ENCODE assay signal across 22 cellular contexts in the genomic region with DNA sequence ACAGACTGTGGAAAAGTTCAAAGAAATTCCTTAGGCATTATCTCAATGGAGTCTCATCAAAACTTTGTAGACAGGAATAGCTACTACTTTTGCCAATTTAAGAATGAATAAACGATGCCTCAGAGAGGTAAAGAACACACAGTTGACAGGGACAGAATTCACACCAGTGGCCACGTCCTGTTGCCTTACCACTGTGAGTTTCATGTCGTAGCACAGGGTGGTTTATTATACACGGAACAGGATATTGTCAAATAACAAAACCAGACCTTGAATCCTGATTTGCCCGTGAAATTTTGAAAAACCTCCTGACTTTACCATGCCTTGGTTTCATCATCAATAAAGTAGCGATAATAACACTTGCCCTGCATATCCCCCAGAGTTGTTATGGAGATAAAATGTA.
DNase-seq lines count a peak whose midpoint lies in the region; ATAC-seq and TF ChIP-seq lines count a peak whose summit lies in the region.
"Had no signal": no experiment of that assay in that cellular context is flagged by ENCODE, and none has a peak within 500 bp of the region (broad histone marks: within the 10 kb centered on the region; RNA-seq: fewer than 3 reads in every experiment).

No MANE protein-coding gene starts in this region.

- intact Hi-C loops in activated CD4-positive, alpha-beta memory T cell treated with anti-CD3 and anti-CD28 coated beads for 36 hours (cut with micrococcal nuclease): no loop called here
- intact Hi-C loops in natural killer cell (cut with micrococcal nuclease) (no loop called here), Calu3 (cut with micrococcal nuclease; ENCODE audit: unreplicated experiment) (no loop called here)

- H3K9me2 ChIP-seq in GM23338 (ENCODE audit: insufficient read depth): peaks cover 4% of the 10 kb centered on the region; the same call in 1 of the 2 replicates

- TF ChIP-seq CTCF in GM23338 (conservative IDR thresholded peaks at IDR 0.05; ENCODE audit: low read depth in 2 of 2) (no peak), natural killer cell (IDR thresholded peaks at IDR 0.05) (no peak), mesothelial cell of epicardium (IDR thresholded peaks at IDR 0.05; ENCODE audit: unreplicated experiment) (no peak), Calu3 (IDR thresholded peaks at IDR 0.05; ENCODE audit: unreplicated experiment) (no peak)

- peaks cover 28% of the 10 kb centered on the region for H3K4me1 ChIP-seq in GM23338 (ENCODE audit: insufficient read depth)

- no peaks in the 10 kb centered on the region for H3K27me3 ChIP-seq in GM23338 (ENCODE audit: insufficient read depth)

- peaks cover 2% of the 10 kb centered on the region for H3K4me1 Mint-ChIP-seq in activated CD4-positive, alpha-beta memory T cell treated with anti-CD3 and anti-CD28 coated beads, Interleukin-2, amount 10 ng/mL, durations not matched to agents 7 days and 5 days
- H3K4me1 Mint-ChIP-seq in activated CD4-positive, alpha-beta memory T cell treated with anti-CD3 and anti-CD28 coated beads for 36 hours (ENCODE audit: low read depth): no peaks in the 10 kb centered on the region
- H3K4me1 Mint-ChIP-seq in GM23338 (peaks cover 20% of the 10 kb centered on the region), natural killer cell (peaks cover 11 to 12% of the 10 kb centered on the region in 2 donors), mesothelial cell of epicardium (no peaks in the 10 kb centered on the region), Calu3 (ENCODE audit: low read depth, unreplicated experiment) (no peaks in the 10 kb centered on the region)
- peaks cover 8% of the 10 kb centered on the region for H3K4me1 Mint-ChIP-seq in activated naive CD8-positive, alpha-beta T cell treated with anti-CD3 and anti-CD28 coated beads, Interleukin-2, amount 10 ng/mL, durations not matched to agents 7 days and 5 days

- no TSS peak for BruUV-seq in Calu3 (replicated peaks; lab: Mats Ljungman, UMichigan)

- no peaks in the 10 kb centered on the region for H3K36me3 ChIP-seq in GM23338 (ENCODE audit: insufficient read depth)

- H3F3A ChIP-seq in GM23338 (replicated peaks; ENCODE audit: low read depth): no peaks in the 10 kb centered on the region

- peaks cover 3% of the 10 kb centered on the region for H3K9me3 Mint-ChIP-seq in activated CD4-positive, alpha-beta memory T cell treated with anti-CD3 and anti-CD28 coated beads, Interleukin-2, amount 10 ng/mL, durations not matched to agents 7 days and 5 days
- H3K9me3 Mint-ChIP-seq in activated CD4-positive, alpha-beta memory T cell treated with anti-CD3 and anti-CD28 coated beads for 36 hours: no peaks in the 10 kb centered on the region
- H3K9me3 Mint-ChIP-seq in GM23338 (peaks cover 5% of the 10 kb centered on the region), natural killer cell (no peaks in the 10 kb centered on the region), mesothelial cell of epicardium (peaks cover 3% of the 10 kb centered on the region), Calu3 (ENCODE audit: low read depth, unreplicated experiment) (peaks cover 2% of the 10 kb centered on the region)
- H3K9me3 Mint-ChIP-seq in activated naive CD8-positive, alpha-beta T cell treated with anti-CD3 and anti-CD28 coated beads, Interleukin-2, amount 10 ng/mL, durations not matched to agents 7 days and 5 days: peaks cover 14% of the 10 kb centered on the region

- H3K4me2 ChIP-seq in GM23338: no peak overlapping the region

- H3K4me3 Mint-ChIP-seq in activated CD4-positive, alpha-beta memory T cell treated with anti-CD3 and anti-CD28 coated beads, Interleukin-2, amount 10 ng/mL, durations not matched to agents 7 days and 5 days: no peak overlapping the region
- H3K4me3 Mint-ChIP-seq in activated CD4-positive, alpha-beta memory T cell treated with anti-CD3 and anti-CD28 coated beads for 36 hours: no peak overlapping the region
- H3K4me3 Mint-ChIP-seq in GM23338 (no peak overlapping the region), natural killer cell (no peak overlapping the region), mesothelial cell of epicardium (no peak overlapping the region), Calu3 (ENCODE audit: low read depth, unreplicated experiment) (no peak overlapping the region)
- peak overlapping the region; percentile 19 for H3K4me3 Mint-ChIP-seq in activated naive CD8-positive, alpha-beta T cell treated with anti-CD3 and anti-CD28 coated beads, Interleukin-2, amount 10 ng/mL, durations not matched to agents 7 days and 5 days
- H3K4me3 Mint-ChIP-seq: B cell, CD14-positive monocyte had no signal

- CTCF ChIA-PET in activated CD4-positive, alpha-beta memory T cell treated with anti-CD3 and anti-CD28 coated beads, Interleukin-2, amount 10 ng/mL, durations not matched to agents 7 days and 5 days (lab: Charles Lee): no interaction called here
- CTCF ChIA-PET in activated CD4-positive, alpha-beta memory T cell treated with anti-CD3 and anti-CD28 coated beads for 36 hours (lab: Charles Lee): no interaction called here
- CTCF ChIA-PET in Calu3 (lab: Charles Lee): no interaction called here

- POLR2A ChIA-PET in activated CD4-positive, alpha-beta memory T cell treated with anti-CD3 and anti-CD28 coated beads, Interleukin-2, amount 10 ng/mL, durations not matched to agents 7 days and 5 days (lab: Charles Lee): no interaction called here
- POLR2A ChIA-PET in activated CD4-positive, alpha-beta memory T cell treated with anti-CD3 and anti-CD28 coated beads for 36 hours (lab: Charles Lee): no interaction called here
- POLR2A ChIA-PET in activated naive CD8-positive, alpha-beta T cell treated with anti-CD3 and anti-CD28 coated beads, Interleukin-2, amount 10 ng/mL, durations not matched to agents 7 days and 5 days (lab: Charles Lee): no interaction called here

- DNase-seq in activated CD4-positive, alpha-beta memory T cell treated with anti-CD3 and anti-CD28 coated beads, Interleukin-2, amount 10 ng/mL, durations not matched to agents 7 days and 5 days: peak; percentile 29
- no peak for DNase-seq in activated CD4-positive, alpha-beta memory T cell treated with anti-CD3 and anti-CD28 coated beads for 36 hours
- DNase-seq in GM23338 (ENCODE audit: low spot score) (no peak), natural killer cell (no peak), mesothelial cell of epicardium (ENCODE audit: low spot score in 2 of 2, unreplicated experiment in 2 of 2) (no peak), Calu3 (no peak)
- DNase-seq in activated naive CD8-positive, alpha-beta T cell treated with anti-CD3 and anti-CD28 coated beads, Interleukin-2, amount 10 ng/mL, durations not matched to agents 7 days and 5 days: peak; percentile 35
- DNase-seq: DMS53; EL; GF-D8; IMR-90; MV-4-11; NCI-H1105 treated with DMSO at 0.1 percent for 48 hours; NCI-H2029 treated with DMSO at 0.1 percent for 48 hours; NCI-H226; NCI-H524; NCI-H774; NK-92 treated with Interleukin-12 subunit alpha and Interleukin-12 subunit beta, amount 100 ng/mL, for 24 hours; SIG-M5 had no signal

- H3K27ac Mint-ChIP-seq in activated CD4-positive, alpha-beta memory T cell treated with anti-CD3 and anti-CD28 coated beads, Interleukin-2, amount 10 ng/mL, durations not matched to agents 7 days and 5 days: peak overlapping the region; percentile 24
- no peak overlapping the region for H3K27ac Mint-ChIP-seq in activated CD4-positive, alpha-beta memory T cell treated with anti-CD3 and anti-CD28 coated beads for 36 hours
- H3K27ac Mint-ChIP-seq in GM23338 (no peak overlapping the region), natural killer cell (peak overlapping the region; percentile 15 to 31), mesothelial cell of epicardium (no peak overlapping the region), Calu3 (ENCODE audit: unreplicated experiment) (no peak overlapping the region)
- peak overlapping the region; percentile 87 for H3K27ac Mint-ChIP-seq in activated naive CD8-positive, alpha-beta T cell treated with anti-CD3 and anti-CD28 coated beads, Interleukin-2, amount 10 ng/mL, durations not matched to agents 7 days and 5 days
- H3K27ac Mint-ChIP-seq: B cell, CD14-positive monocyte had no signal

- ATAC-seq in GM23338: no peak
- peak; percentile 96 for ATAC-seq in activated naive CD8-positive, alpha-beta T cell treated with anti-CD3 and anti-CD28 coated beads, Interleukin-2, amount 10 ng/mL, durations not matched to agents 7 days and 5 days (ENCODE audit: low read depth)
- ATAC-seq in natural killer cell: peak; percentile 66 to 97 (median 80)
- ATAC-seq: Panc1 had no signal

- H3K27me3 Mint-ChIP-seq in activated CD4-positive, alpha-beta memory T cell treated with anti-CD3 and anti-CD28 coated beads, Interleukin-2, amount 10 ng/mL, durations not matched to agents 7 days and 5 days: peaks cover 3% of the 10 kb centered on the region
- H3K27me3 Mint-ChIP-seq in activated CD4-positive, alpha-beta memory T cell treated with anti-CD3 and anti-CD28 coated beads for 36 hours: peaks cover 4% of the 10 kb centered on the region
- H3K27me3 Mint-ChIP-seq in GM23338 (ENCODE audit: insufficient read depth, low read depth, poor library complexity) (no peaks in the 10 kb centered on the region), natural killer cell (ENCODE audit: low read depth in 2 of 2) (peaks cover 2 to 5% of the 10 kb centered on the region in 2 donors), mesothelial cell of epicardium (ENCODE audit: low read depth) (no peaks in the 10 kb centered on the region), Calu3 (ENCODE audit: unreplicated experiment) (no peaks in the 10 kb centered on the region)
- no peaks in the 10 kb centered on the region for H3K27me3 Mint-ChIP-seq in activated naive CD8-positive, alpha-beta T cell treated with anti-CD3 and anti-CD28 coated beads, Interleukin-2, amount 10 ng/mL, durations not matched to agents 7 days and 5 days
- H3K27me3 Mint-ChIP-seq: B cell had no signal

- H3K36me3 Mint-ChIP-seq in activated CD4-positive, alpha-beta memory T cell treated with anti-CD3 and anti-CD28 coated beads, Interleukin-2, amount 10 ng/mL, durations not matched to agents 7 days and 5 days (ENCODE audit: low read depth): peaks cover 2% of the 10 kb centered on the region
- peaks cover 1% of the 10 kb centered on the region for H3K36me3 Mint-ChIP-seq in activated CD4-positive, alpha-beta memory T cell treated with anti-CD3 and anti-CD28 coated beads for 36 hours
- H3K36me3 Mint-ChIP-seq in GM23338 (ENCODE audit: low read depth) (peaks cover 3% of the 10 kb centered on the region), natural killer cell (no peaks in the 10 kb centered on the region), mesothelial cell of epicardium (no peaks in the 10 kb centered on the region), Calu3 (ENCODE audit: insufficient read depth, unreplicated experiment) (no peaks in the 10 kb centered on the region)
- H3K36me3 Mint-ChIP-seq in activated naive CD8-positive, alpha-beta T cell treated with anti-CD3 and anti-CD28 coated beads, Interleukin-2, amount 10 ng/mL, durations not matched to agents 7 days and 5 days: peaks cover 20% of the 10 kb centered on the region
- H3K36me3 Mint-ChIP-seq: CD14-positive monocyte had no signal

- H3K4me3 ChIP-seq in GM23338: no peak overlapping the region

- H4K20me1 ChIP-seq in GM23338 (replicated peaks; ENCODE audit: insufficient read depth): no peaks in the 10 kb centered on the region

- H2AFZ ChIP-seq in GM23338: peak overlapping the region; percentile 10; the same call in 1 of the 2 replicates

- H3K79me2 ChIP-seq in GM23338 (replicated peaks; ENCODE audit: insufficient read depth): no peaks in the 10 kb centered on the region

- no peak overlapping the region for H3K27ac ChIP-seq in GM23338 (ENCODE audit: low read depth)

Comparison
In these comparisons a context has a peak if more than half of its experiments do, and no peak if none do; other contexts are left out.
1. DNase-seq: peak in activated CD4-positive, alpha-beta memory T cell treated with anti-CD3 and anti-CD28 coated beads, Interleukin-2, amount 10 ng/mL, durations not matched to agents 7 days and 5 days (single experiment) and activated naive CD8-positive, alpha-beta T cell treated with anti-CD3 and anti-CD28 coated beads, Interleukin-2, amount 10 ng/mL, durations not matched to agents 7 days and 5 days (single experiment); none in activated CD4-positive, alpha-beta memory T cell treated with anti-CD3 and anti-CD28 coated beads for 36 hours (single experiment), GM23338 (single experiment), natural killer cell (single experiment), mesothelial cell of epicardium (0 of 2) and Calu3 (single experiment).
2. H3K27ac Mint-ChIP-seq: peak in activated CD4-positive, alpha-beta memory T cell treated with anti-CD3 and anti-CD28 coated beads, Interleukin-2, amount 10 ng/mL, durations not matched to agents 7 days and 5 days (single experiment), activated naive CD8-positive, alpha-beta T cell treated with anti-CD3 and anti-CD28 coated beads, Interleukin-2, amount 10 ng/mL, durations not matched to agents 7 days and 5 days (single experiment) and natural killer cell (2 of 2); none in activated CD4-positive, alpha-beta memory T cell treated with anti-CD3 and anti-CD28 coated beads for 36 hours (single experiment), GM23338 (single experiment), mesothelial cell of epicardium (single experiment) and Calu3 (single experiment).